ENCODE assay signal across 8 cellular contexts in genomic region chr20:19757487-19757972, GRCh38. TPM values are rescaled to one million over a fixed set of nuclear protein-coding genes. Genes with fewer than 3 reads are reported as not detected.
DNase-seq lines count a peak whose midpoint lies in the region; ATAC-seq and TF ChIP-seq lines count a peak whose summit lies in the region.

No MANE protein-coding gene starts in this region.

- no peaks in the 10 kb centered on the region for H3K9me2 ChIP-seq in hepatocyte (replicated peaks; ENCODE audit: insufficient read depth)

- peak; percentile 74 for DNase-seq in HuH-7.5 (ENCODE audit: low spot score)
- DNase-seq in ascending aorta (ENCODE audit: low spot score in 2 of 2), result peak; percentile 28 to 93
- peak; percentile 83 for DNase-seq in hepatocyte (ENCODE audit: low spot score)
- peak; percentile 43 for DNase-seq in putamen (ENCODE audit: low spot score)
- no peak for DNase-seq in RPMI8226
- no peak for DNase-seq in activated CD4-positive, alpha-beta T cell treated with anti-CD3 and anti-CD28 coated beads, Interleukin-2, amount 10 ng/mL, durations not matched to agents 7 days and 5 days

- H3K27ac ChIP-seq in BLaER1, result peak overlapping the region; percentile 83
- peak overlapping the region; percentile 97 for H3K27ac ChIP-seq in ascending aorta
- peak overlapping the region; percentile 100 for H3K27ac ChIP-seq in hepatocyte

- WGBS in hepatocyte (ENCODE audit: low lambda C conversion rate, missing lambda C conversion rate), result under 1% methylated on average over 29 of the region's 33 CpGs

- peaks cover 56% of the 10 kb centered on the region for H3K27me3 Mint-ChIP-seq in activated CD4-positive, alpha-beta T cell treated with anti-CD3 and anti-CD28 coated beads, Interleukin-2, amount 10 ng/mL, durations not matched to agents 7 days and 5 days

- H3K4me1 ChIP-seq in BLaER1, result peaks cover 44% of the 10 kb centered on the region
- H3K4me1 ChIP-seq in ascending aorta, result peaks cover 5 to 17% of the 10 kb centered on the region in 2 donors
- peaks cover 23% of the 10 kb centered on the region for H3K4me1 ChIP-seq in hepatocyte (ENCODE audit: insufficient read depth)

- H3K36me3 ChIP-seq in BLaER1, result no peaks in the 10 kb centered on the region
- H3K36me3 ChIP-seq in ascending aorta, result no peaks in the 10 kb centered on the region
- no peaks in the 10 kb centered on the region for H3K36me3 ChIP-seq in hepatocyte (replicated peaks; ENCODE audit: insufficient read depth, low read depth)

- intact Hi-C loops in ascending aorta (cut with DNase I), result loop anchor here (5.0 kb wide), 1 partner anchor 130 kb away; no protein-coding TSS in a partner anchor

- H4K20me1 ChIP-seq in BLaER1 (peaks cover 36% of the 10 kb centered on the region), hepatocyte (ENCODE audit: insufficient read depth, poor library complexity, severe bottlenecking) (no peaks in the 10 kb centered on the region)

- ATAC-seq in GM21390 (IDR thresholded peaks at IDR 0.05; ENCODE audit: unreplicated experiment), result no peak

- peak overlapping the region; percentile 81 for H3K9ac ChIP-seq in BLaER1

- H3K79me2 ChIP-seq in hepatocyte, result peaks cover 22% of the 10 kb centered on the region

- peak overlapping the region; percentile 78 for H3K4me3 ChIP-seq in BLaER1
- peak overlapping the region; percentile 92 to 97 for H3K4me3 ChIP-seq in ascending aorta
- peak overlapping the region; percentile 96 for H3K4me3 ChIP-seq in hepatocyte

- POLR2A ChIA-PET in activated CD4-positive, alpha-beta T cell treated with anti-CD3 and anti-CD28 coated beads, Interleukin-2, amount 10 ng/mL, durations not matched to agents 7 days and 5 days (lab: Charles Lee), result no interaction called here

- CTCF ChIA-PET in activated CD4-positive, alpha-beta T cell treated with anti-CD3 and anti-CD28 coated beads, Interleukin-2, amount 10 ng/mL, durations not matched to agents 7 days and 5 days (lab: Charles Lee), result no interaction called here

- no peaks in the 10 kb centered on the region for H3K36me3 Mint-ChIP-seq in activated CD4-positive, alpha-beta T cell treated with anti-CD3 and anti-CD28 coated beads, Interleukin-2, amount 10 ng/mL, durations not matched to agents 7 days and 5 days (ENCODE audit: low read depth)

- H3K27me3 ChIP-seq in BLaER1 (no peaks in the 10 kb centered on the region), ascending aorta (no peaks in the 10 kb centered on the region), hepatocyte (no peaks in the 10 kb centered on the region)

- TF ChIP-seq CTCF in ascending aorta (IDR thresholded peaks at IDR 0.05), result no peak
- no peak for TF ChIP-seq CTCF in hepatocyte (IDR thresholded peaks at IDR 0.05; ENCODE audit: poor library complexity)

- no peaks in the 10 kb centered on the region for H3K9me3 Mint-ChIP-seq in activated CD4-positive, alpha-beta T cell treated with anti-CD3 and anti-CD28 coated beads, Interleukin-2, amount 10 ng/mL, durations not matched to agents 7 days and 5 days

- H3K4me3 Mint-ChIP-seq in activated CD4-positive, alpha-beta T cell treated with anti-CD3 and anti-CD28 coated beads, Interleukin-2, amount 10 ng/mL, durations not matched to agents 7 days and 5 days, result no peak overlapping the region

- no peak overlapping the region for H3K27ac Mint-ChIP-seq in activated CD4-positive, alpha-beta T cell treated with anti-CD3 and anti-CD28 coated beads, Interleukin-2, amount 10 ng/mL, durations not matched to agents 7 days and 5 days

- H3K4me1 Mint-ChIP-seq in activated CD4-positive, alpha-beta T cell treated with anti-CD3 and anti-CD28 coated beads, Interleukin-2, amount 10 ng/mL, durations not matched to agents 7 days and 5 days, result peaks cover 6% of the 10 kb centered on the region

- H3K4me2 ChIP-seq in BLaER1 (peak overlapping the region; percentile 100), hepatocyte (peak overlapping the region; percentile 96)

- peak overlapping the region; percentile 93 for H2AFZ ChIP-seq in hepatocyte

- H3K9me3 ChIP-seq in BLaER1 (no peaks in the 10 kb centered on the region), ascending aorta (no peaks in the 10 kb centered on the region), hepatocyte (ENCODE audit: low read depth) (no peaks in the 10 kb centered on the region)

RNA-seq across cellular contexts. Expression of gene RIN2, which starts 0.5 kb away (rescaled TPM):
- total RNA-seq in ascending aorta (45.7 TPM), hepatocyte (33.4 and 39.0 TPM in 2 replicates)
- polyA plus RNA-seq in hepatocyte, result 22.3 and 24.5 TPM in 2 replicates
- not detected for total RNA-seq in activated CD4-positive, alpha-beta T cell treated with anti-CD3 and anti-CD28 coated beads, Interleukin-2, amount 10 ng/mL, durations not matched to agents 7 days and 5 days

Comparison
In these comparisons a context has a peak if more than half of its experiments do, and no peak if none do; other contexts are left out.
1. DNase-seq: peak in HuH-7.5 (single experiment), ascending aorta (2 of 2), hepatocyte (single experiment) and putamen (single experiment); none in RPMI8226 (single experiment) and activated CD4-positive, alpha-beta T cell treated with anti-CD3 and anti-CD28 coated beads, Interleukin-2, amount 10 ng/mL, durations not matched to agents 7 days and 5 days (single experiment).
2. RNA of gene RIN2, which starts 0.5 kb away (total RNA-seq): 45.7 TPM in ascending aorta (single experiment) and 33.4 to 39.0 TPM in hepatocyte; not detected in activated CD4-positive, alpha-beta T cell treated with anti-CD3 and anti-CD28 coated beads, Interleukin-2, amount 10 ng/mL, durations not matched to agents 7 days and 5 days; every median in the first group is over 10 times any median in the second.
3. Peak in every context shown above with its lines, with median percentiles within 50 percentile points of each other: H3K27ac ChIP-seq and H3K4me3 ChIP-seq.